Comparison of ENCODE assay signal across 11 cellular contexts in the genomic region with DNA sequence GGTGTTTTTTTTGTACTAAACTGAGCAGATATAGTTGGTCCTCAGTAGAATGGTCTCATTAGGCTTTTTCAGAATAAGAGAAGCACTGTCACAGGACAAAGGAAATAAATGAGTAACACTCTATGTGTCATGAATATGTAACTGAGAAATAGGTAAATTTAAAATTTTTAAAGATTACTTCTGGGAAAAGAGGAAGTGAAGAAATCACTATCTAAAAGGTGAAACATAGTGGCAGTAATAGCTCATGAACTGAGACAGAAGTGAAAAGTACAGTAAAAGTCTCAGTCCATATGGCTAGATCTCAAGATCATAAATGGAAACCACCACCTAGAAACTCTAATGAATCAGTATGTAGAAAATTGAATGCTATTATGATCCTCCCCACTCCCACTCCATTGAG.
DNase-seq lines count a peak whose midpoint lies in the region; ATAC-seq, FAIRE-seq and TF ChIP-seq lines count a peak whose summit lies in the region.
"Had no signal": no experiment of that assay in that cellular context is flagged by ENCODE, and none has a peak within 500 bp of the region (broad histone marks: within the 10 kb centered on the region; RNA-seq: fewer than 3 reads in every experiment).

No MANE protein-coding gene starts in this region.

- H3K27me3 ChIP-seq in CD8-positive, alpha-beta T cell (ENCODE audit: insufficient read depth, low read length): no peaks in the 10 kb centered on the region

- no peak overlapping the region for H3K27ac ChIP-seq in CD8-positive, alpha-beta T cell (ENCODE audit: low read depth, low read length)
- H3K27ac ChIP-seq: C4-2B had no signal

- ATAC-seq in CD8-positive, alpha-beta T cell: no peak
- ATAC-seq in GM19025 (IDR thresholded peaks at IDR 0.05; ENCODE audit: low read depth, unreplicated experiment): peak; percentile 82
- peak; percentile 88 for ATAC-seq in HG02678 (IDR thresholded peaks at IDR 0.05; ENCODE audit: unreplicated experiment)
- peak; percentile 91 for ATAC-seq in HG03575 (IDR thresholded peaks at IDR 0.05; ENCODE audit: extremely low read depth, insufficient number of reproducible peaks, low FRiP score, unreplicated experiment)

- no peak for FAIRE-seq in urothelium cell line (lab: Jason Lieb, UNC)
- FAIRE-seq: H1 had no signal

- no peak overlapping the region for H3K4me3 ChIP-seq in CD8-positive, alpha-beta T cell (ENCODE audit: low read depth, low read length)

- DNase-seq in CD8-positive, alpha-beta T cell: no peak
- DNase-seq in urothelium cell line (ENCODE audit: low spot score) (no peak), pons (ENCODE audit: low spot score) (no peak), NCI-H510A treated with DMSO at 0.1 percent for 48 hours (lab: John Stamatoyannopoulos, UW) (no peak), DMS53 (lab: John Stamatoyannopoulos, UW) (no peak)
- DNase-seq: kidney had no signal

- POLR2A ChIA-PET in CD8-positive, alpha-beta T cell (lab: Charles Lee): interaction anchor here (0.6 to 1.5 kb wide), 2 partner anchors 155 to 191 kb away, joined by 3 read pairs; partner anchors contain the start of gene RPS6KA5

- no peaks in the 10 kb centered on the region for H3K36me3 ChIP-seq in CD8-positive, alpha-beta T cell (ENCODE audit: insufficient read depth, low read length)

- no peaks in the 10 kb centered on the region for H3K9me3 ChIP-seq in CD8-positive, alpha-beta T cell (ENCODE audit: low read length)

- peak overlapping the region; percentile 11 for H3K27ac Mint-ChIP-seq in CD8-positive, alpha-beta T cell

- H3K27me3 Mint-ChIP-seq in CD8-positive, alpha-beta T cell (ENCODE audit: low read depth): no peaks in the 10 kb centered on the region

- intact Hi-C loops in CD8-positive, alpha-beta T cell (cut with DNase I, micrococcal nuclease): loop anchor here in 1 of 2 experiments (10.0 kb wide), 1 partner anchor 239 kb away; no protein-coding TSS in a partner anchor

- TF ChIP-seq CTCF in CD8-positive, alpha-beta T cell (IDR thresholded peaks at IDR 0.05): no peak

- H3K4me1 Mint-ChIP-seq in CD8-positive, alpha-beta T cell (ENCODE audit: low read depth): no peaks in the 10 kb centered on the region

- H3K9me3 Mint-ChIP-seq in CD8-positive, alpha-beta T cell: no peaks in the 10 kb centered on the region

- no peak overlapping the region for H3K4me3 Mint-ChIP-seq in CD8-positive, alpha-beta T cell

- CTCF ChIA-PET in CD8-positive, alpha-beta T cell (lab: Charles Lee): interaction anchor here (1.3 to 16.8 kb wide), 4 partner anchors 209 to 268 kb away, joined by 3 to 330 read pairs (median 14); no protein-coding TSS in a partner anchor

- no peaks in the 10 kb centered on the region for H3K4me1 ChIP-seq in CD8-positive, alpha-beta T cell (ENCODE audit: insufficient read depth, low read length)

- peaks cover 14% of the 10 kb centered on the region for H3K36me3 Mint-ChIP-seq in CD8-positive, alpha-beta T cell
